16 cellular contexts compared by ENCODE assay signal in the genomic region with DNA sequence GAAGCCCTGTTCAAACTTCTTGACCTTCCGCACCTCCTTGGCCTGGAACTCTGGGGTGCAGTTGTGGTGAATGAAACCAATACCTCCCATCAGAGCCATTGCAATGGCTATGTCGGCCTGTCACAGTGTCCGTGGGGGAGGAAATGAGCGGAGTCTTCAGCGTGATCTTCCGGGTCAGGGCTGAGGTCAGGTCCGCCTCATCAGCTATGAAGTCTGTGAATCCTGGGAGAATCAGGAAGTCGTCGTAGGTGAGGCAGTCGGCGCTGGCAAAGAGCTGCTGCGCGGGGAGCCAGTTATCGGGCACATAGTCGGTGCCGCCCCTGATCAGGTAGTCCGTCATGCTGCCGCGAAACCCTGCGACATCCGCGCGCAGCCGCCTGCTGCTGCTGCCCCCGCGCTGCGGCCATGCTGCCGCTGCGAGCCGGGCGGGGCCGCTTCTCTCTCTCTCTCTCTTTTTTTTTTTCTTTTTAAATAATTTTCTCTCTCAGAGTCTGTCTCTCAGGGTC.
DNase-seq lines count a peak whose midpoint lies in the region; ATAC-seq and TF ChIP-seq lines count a peak whose summit lies in the region.
"Had no signal": no experiment of that assay in that cellular context is flagged by ENCODE, and none has a peak within 500 bp of the region (broad histone marks: within the 10 kb centered on the region; RNA-seq: fewer than 3 reads in every experiment).

No MANE protein-coding gene starts in this region.

- H3K4me3 ChIP-seq in AG10803 (ENCODE audit: low read length) (peak overlapping the region; percentile 28), IMR-90 (ENCODE audit: insufficient read depth, low read depth, low read length) (peak overlapping the region; percentile 46), cardiac fibroblast (replicated peaks in 1 of 2; ENCODE audit: low read depth in 2 of 2, low read length in 2 of 2) (peak overlapping the region; percentile 30 to 48)

- no peak overlapping the region for H3K14ac ChIP-seq in IMR-90 (replicated peaks; ENCODE audit: low read depth, low read length)

- H2BK5ac ChIP-seq in IMR-90 (ENCODE audit: low read depth, low read length, poor library complexity, severe bottlenecking), result no peak overlapping the region

- H2BK20ac ChIP-seq in IMR-90 (ENCODE audit: low read depth, low read length), result no peak overlapping the region

- no peak overlapping the region for H3K27ac Mint-ChIP-seq in naive thymus-derived CD8-positive, alpha-beta T cell

- H3K23ac ChIP-seq in IMR-90 (ENCODE audit: low read depth, low read length), result no peak overlapping the region

- DNase-seq in AG10803 (ENCODE audit: low read depth) (no peak), IMR-90 (no peak), cardiac fibroblast (ENCODE audit: low read depth in 2 of 2) (peak; percentile 19 to 27), left kidney (ENCODE audit: low read depth, low spot score) (peak; percentile 31), NCI-H510A (lab: John Stamatoyannopoulos, UW) (no peak)
- DNase-seq in naive thymus-derived CD8-positive, alpha-beta T cell, result no peak
- DNase-seq: activated CD8-positive, alpha-beta memory T cell treated with anti-CD3 and anti-CD28 coated beads, Interleukin-2, amount 50 U/mL, for 48 hours; BE2C; glutamatergic neuron; NCI-H1694; retina had no signal

- intact Hi-C loops in IMR-90 (cut with micrococcal nuclease), result no loop called here

- no peaks in the 10 kb centered on the region for H3K27me3 ChIP-seq in IMR-90 (ENCODE audit: control insufficient read depth, insufficient read depth, low read length)
- H3K27me3 ChIP-seq: BE2C, tibial nerve had no signal

- no peak overlapping the region for H3K9ac ChIP-seq in IMR-90 (ENCODE audit: low read depth, low read length)

- H3K4me1 ChIP-seq in IMR-90 (ENCODE audit: control insufficient read depth, insufficient read depth, low read length), result no peaks in the 10 kb centered on the region
- H3K4me1 ChIP-seq: BE2C, tibial nerve had no signal

- H2BK15ac ChIP-seq in IMR-90 (ENCODE audit: low read depth, low read length), result no peak overlapping the region

- in situ Hi-C loops in IMR-90 (cut with MboI; ENCODE audit: low sequenced_read_pairs), result no loop called here

- no peak overlapping the region for H3K18ac ChIP-seq in IMR-90 (ENCODE audit: low read depth, low read length)

- H2BK120ac ChIP-seq in IMR-90 (ENCODE audit: low read depth, low read length), result no peak overlapping the region

- peak overlapping the region; percentile 25 to 81; a peak in 1 of 4 replicates for H4K8ac ChIP-seq in IMR-90 (ENCODE audit: low read depth in 2 of 2, low read length in 2 of 2)

- ATAC-seq in IMR-90 (ENCODE audit: low read depth) (peak; percentile 29), GM21367 (IDR thresholded peaks at IDR 0.05; ENCODE audit: unreplicated experiment) (no peak), HG03521 (IDR thresholded peaks at IDR 0.05; ENCODE audit: unreplicated experiment) (no peak)
- ATAC-seq in naive thymus-derived CD8-positive, alpha-beta T cell, result no peak
- ATAC-seq: HepG2 had no signal

- H3K27ac ChIP-seq in IMR-90 (ENCODE audit: insufficient read depth, low read length), result no peak overlapping the region; the same call in 1 of the 2 replicates
- H3K27ac ChIP-seq: tibial nerve had no signal

- H3K79me1 ChIP-seq in IMR-90 (ENCODE audit: low read depth in 1 of 2, low read length in 2 of 2), result no peaks in the 10 kb centered on the region

- no peaks in the 10 kb centered on the region for H4K20me1 ChIP-seq in IMR-90 (ENCODE audit: insufficient read depth, low read length)

- no peak overlapping the region for H4K91ac ChIP-seq in IMR-90 (ENCODE audit: insufficient read depth, low read depth, low read length)

- H3K4me2 ChIP-seq in IMR-90 (ENCODE audit: low read depth, low read length), result no peak overlapping the region

- no peak overlapping the region for H2AK9ac ChIP-seq in IMR-90 (replicated peaks; ENCODE audit: low read depth, low read length, poor library complexity)

- CTCF ChIA-PET in IMR-90 (lab: Yijun Ruan, JAX), result interaction anchor here (0.6 to 0.9 kb wide), 2 partner anchors 84 to 406 kb away, joined by 4 to 5 read pairs; no protein-coding TSS in a partner anchor

- H3K36me3 ChIP-seq in IMR-90 (ENCODE audit: control insufficient read depth, insufficient read depth, low read length), result no peaks in the 10 kb centered on the region
- H3K36me3 ChIP-seq: BE2C, tibial nerve had no signal

- H3K4me1 Mint-ChIP-seq in naive thymus-derived CD8-positive, alpha-beta T cell, result no peaks in the 10 kb centered on the region
- H3K4me1 Mint-ChIP-seq: central memory CD8-positive, alpha-beta T cell had no signal

- TF ChIP-seq POLR2A in IMR-90 (IDR thresholded peaks at IDR 0.05; ENCODE audit: low read depth, low read length), result no peak

- peak overlapping the region in 3 of 10 donors; percentile 20 to 62 (median 57) for H3K4me3 Mint-ChIP-seq in naive thymus-derived CD8-positive, alpha-beta T cell
- H3K4me3 Mint-ChIP-seq: central memory CD8-positive, alpha-beta T cell had no signal

- no peak for TF ChIP-seq RAD21 in IMR-90 (IDR thresholded peaks at IDR 0.05; ENCODE audit: low read length)

- peaks cover 0 to 10% (median 0%) of the 10 kb centered on the region in 5 donors for H3K27me3 Mint-ChIP-seq in naive thymus-derived CD8-positive, alpha-beta T cell
- H3K27me3 Mint-ChIP-seq: central memory CD8-positive, alpha-beta T cell had no signal

- H2AK5ac ChIP-seq in IMR-90 (ENCODE audit: low read depth, low read length), result no peak overlapping the region

- WGBS in IMR-90 (ENCODE audit: extremely low coverage in 2 of 2, insufficient read length in 1 of 2), 2 experiments, result 88% methylated on average over 20 of the region's 32 CpGs; no CpG with 5 or more reads in 1 of the 2 experiments

- H4K5ac ChIP-seq in IMR-90 (ENCODE audit: low read depth, low read length), result no peak overlapping the region

- H3K9me3 ChIP-seq in IMR-90 (ENCODE audit: control insufficient read depth, insufficient read depth, low read length), result peaks cover 2% of the 10 kb centered on the region
- H3K9me3 ChIP-seq: BE2C had no signal

- no peaks in the 10 kb centered on the region for H3K9me1 ChIP-seq in IMR-90 (ENCODE audit: insufficient read depth, low read length)

- no peak overlapping the region for H3K4ac ChIP-seq in IMR-90 (ENCODE audit: low read depth, low read length)

- H3K56ac ChIP-seq in IMR-90 (ENCODE audit: extremely low read depth, insufficient read depth, low read length), result no peak overlapping the region

- dilution Hi-C loops in IMR-90 (cut with HindIII; ENCODE audit: low sequenced_read_pairs, unreplicated experiment), result no loop called here

- TF ChIP-seq CTCF in AG10803 (conservative IDR thresholded peaks at IDR 0.05; ENCODE audit: low read length), result no peak
- no peak for TF ChIP-seq CTCF in IMR-90 (conservative IDR thresholded peaks at IDR 0.05; ENCODE audit: low read depth, low read length)
- TF ChIP-seq CTCF in cardiac fibroblast (IDR thresholded peaks at IDR 0.05; ENCODE audit: low read depth, low read length), result no peak

- BruUV-seq in IMR-90 (replicated peaks; lab: Mats Ljungman, UMichigan), result no TSS peak

- H3K9me3 Mint-ChIP-seq in naive thymus-derived CD8-positive, alpha-beta T cell, result peaks cover 0 to 3% (median 0%) of the 10 kb centered on the region in 9 donors
- H3K9me3 Mint-ChIP-seq: central memory CD8-positive, alpha-beta T cell had no signal

- peak overlapping the region; percentile 49 for H2AFZ ChIP-seq in IMR-90 (replicated peaks; ENCODE audit: low read length, poor library complexity)

- POLR2A ChIA-PET in IMR-90 (lab: Charles Lee; ENCODE audit: unreplicated experiment), result no interaction called here
- POLR2A ChIA-PET in naive thymus-derived CD8-positive, alpha-beta T cell (lab: Charles Lee), result no interaction called here

- no peaks in the 10 kb centered on the region for H3K36me3 Mint-ChIP-seq in naive thymus-derived CD8-positive, alpha-beta T cell

TF ChIP-seq in IMR-90, 13 proteins besides CTCF, POLR2A, EP300 and RAD21:
- TF ChIP-seq NFE2L2 (IDR thresholded peaks at IDR 0.05; ENCODE audit: low read depth, low read length) (no peak), CEBPB (IDR thresholded peaks at IDR 0.05; ENCODE audit: low read depth, low read length) (no peak), FOS (IDR thresholded peaks at IDR 0.05; ENCODE audit: low read depth, low read length) (no peak), MXI1 (IDR thresholded peaks at IDR 0.05; ENCODE audit: borderline replicate concordance, low read depth, low read length) (no peak), RFX5 (IDR thresholded peaks at IDR 0.05; ENCODE audit: low read depth, low read length) (no peak), MAFK (IDR thresholded peaks at IDR 0.05; ENCODE audit: low read depth, low read length) (no peak), SMC3 (IDR thresholded peaks at IDR 0.05; ENCODE audit: low read depth, low read length) (no peak), BHLHE40 (IDR thresholded peaks at IDR 0.05; ENCODE audit: low read depth, low read length) (no peak), RCOR1 (IDR thresholded peaks at IDR 0.05; ENCODE audit: insufficient replicate concordance, low read length) (no peak), MAZ (IDR thresholded peaks at IDR 0.05; ENCODE audit: borderline replicate concordance, low read depth, low read length) (no peak), CHD1 (IDR thresholded peaks at IDR 0.05; ENCODE audit: low read depth, low read length) (no peak)
- TF ChIP-seq, protein P1, sequence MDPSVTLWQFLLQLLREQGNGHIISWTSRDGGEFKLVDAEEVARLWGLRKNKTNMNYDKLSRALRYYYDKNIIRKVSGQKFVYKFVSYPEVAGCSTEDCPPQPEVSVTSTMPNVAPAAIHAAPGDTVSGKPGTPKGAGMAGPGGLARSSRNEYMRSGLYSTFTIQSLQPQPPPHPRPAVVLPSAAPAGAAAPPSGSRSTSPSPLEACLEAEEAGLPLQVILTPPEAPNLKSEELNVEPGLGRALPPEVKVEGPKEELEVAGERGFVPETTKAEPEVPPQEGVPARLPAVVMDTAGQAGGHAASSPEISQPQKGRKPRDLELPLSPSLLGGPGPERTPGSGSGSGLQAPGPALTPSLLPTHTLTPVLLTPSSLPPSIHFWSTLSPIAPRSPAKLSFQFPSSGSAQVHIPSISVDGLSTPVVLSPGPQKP (IDR thresholded peaks at IDR 0.05; ENCODE audit: borderline replicate concordance, low read depth, low read length), result no peak
- TF ChIP-seq, protein P2, sequence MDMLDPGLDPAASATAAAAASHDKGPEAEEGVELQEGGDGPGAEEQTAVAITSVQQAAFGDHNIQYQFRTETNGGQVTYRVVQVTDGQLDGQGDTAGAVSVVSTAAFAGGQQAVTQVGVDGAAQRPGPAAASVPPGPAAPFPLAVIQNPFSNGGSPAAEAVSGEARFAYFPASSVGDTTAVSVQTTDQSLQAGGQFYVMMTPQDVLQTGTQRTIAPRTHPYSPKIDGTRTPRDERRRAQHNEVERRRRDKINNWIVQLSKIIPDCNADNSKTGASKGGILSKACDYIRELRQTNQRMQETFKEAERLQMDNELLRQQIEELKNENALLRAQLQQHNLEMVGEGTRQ (IDR thresholded peaks at IDR 0.05; ENCODE audit: low read depth, low read length), result no peak

Comparison
In these comparisons a context has a peak if more than half of its experiments do, and no peak if none do; other contexts are left out.
1. DNase-seq: peak in cardiac fibroblast (2 of 2) and left kidney (single experiment); none in AG10803 (single experiment), IMR-90 (single experiment), naive thymus-derived CD8-positive, alpha-beta T cell (0 of 10) and NCI-H510A (single experiment).
2. Peak in every context shown above with its lines, with median percentiles within 50 percentile points of each other: H3K4me3 ChIP-seq.